ENCODE assay signal across 1 cellular context in the genomic region with DNA sequence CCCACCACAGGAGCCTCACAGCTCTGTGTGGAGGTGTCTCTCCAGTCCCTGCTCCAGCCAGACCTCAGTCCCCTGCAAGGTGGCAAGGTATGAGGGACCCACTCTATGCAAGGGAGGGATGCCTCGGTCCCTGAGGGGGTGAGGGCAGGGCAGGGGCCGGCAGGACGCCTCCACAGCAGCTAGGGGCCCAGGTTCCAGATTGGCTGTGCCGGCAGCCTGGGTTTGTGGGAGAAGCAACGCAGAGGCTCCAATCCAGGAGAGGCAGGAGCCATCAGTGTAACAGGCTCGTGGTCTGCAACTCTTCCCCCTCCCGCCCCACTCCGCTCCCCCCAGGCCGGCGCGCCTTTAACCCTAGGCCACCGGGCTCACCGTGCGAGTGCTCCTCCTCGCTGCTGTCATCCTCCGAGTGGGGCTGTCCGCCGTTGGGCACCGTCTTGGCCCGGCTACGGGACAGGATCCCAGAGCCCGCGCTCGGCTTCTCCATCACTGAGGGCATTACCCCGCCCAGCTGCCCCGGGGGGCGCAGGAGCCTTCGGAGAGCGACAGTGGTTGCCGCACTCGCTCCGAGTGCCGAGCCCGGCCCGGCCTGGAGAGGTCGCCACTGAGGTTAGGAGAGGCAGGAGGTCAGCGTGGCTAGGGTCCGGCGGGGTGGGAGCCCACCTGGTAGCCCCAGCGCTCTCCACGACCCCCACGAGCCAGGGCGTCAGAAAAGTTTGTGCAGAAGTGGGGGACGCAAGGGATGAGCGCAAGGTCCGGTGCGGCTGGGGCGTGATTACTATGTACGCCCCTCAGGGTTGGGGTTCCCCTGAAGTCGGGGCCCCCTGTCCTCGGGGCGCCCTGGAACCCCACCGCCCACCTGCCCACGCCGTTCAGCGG.
A peak's percentile ranks its signal among the peaks of the same experiment; 100 is the strongest.
TF ChIP-seq lines count a peak whose summit lies in the region.

No MANE protein-coding gene starts in this region.

TF ChIP-seq in HEK293, 187 proteins besides CTCF, POLR2A, EP300 and RAD21 (continued from another document):
- TF ChIP-seq, protein P1, sequence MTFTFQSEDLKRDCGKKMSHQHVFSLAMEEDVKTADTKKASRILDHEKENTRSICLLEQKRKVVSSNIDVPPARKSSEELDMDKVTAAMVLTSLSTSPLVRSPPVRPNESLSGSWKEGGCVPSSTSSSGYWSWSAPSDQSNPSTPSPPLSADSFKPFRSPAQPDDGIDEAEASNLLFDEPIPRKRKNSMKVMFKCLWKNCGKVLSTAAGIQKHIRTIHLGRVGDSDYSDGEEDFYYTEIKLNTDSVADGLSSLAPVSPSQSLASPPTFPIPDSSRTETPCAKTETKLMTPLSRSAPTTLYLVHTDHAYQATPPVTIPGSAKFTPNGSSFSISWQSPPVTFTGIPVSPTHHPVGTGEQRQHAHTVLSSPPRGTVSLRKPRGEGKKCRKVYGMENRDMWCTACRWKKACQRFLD (tag by site-specific recombination; IDR thresholded peaks at IDR 0.05) = no peak
- no peak for TF ChIP-seq ZNF274 (IDR thresholded peaks at IDR 0.05; ENCODE audit: low read length)
- TF ChIP-seq ZNF274 (tag by site-specific recombination; IDR thresholded peaks at IDR 0.05; ENCODE audit: borderline replicate concordance) = no peak
- TF ChIP-seq, protein P2, sequence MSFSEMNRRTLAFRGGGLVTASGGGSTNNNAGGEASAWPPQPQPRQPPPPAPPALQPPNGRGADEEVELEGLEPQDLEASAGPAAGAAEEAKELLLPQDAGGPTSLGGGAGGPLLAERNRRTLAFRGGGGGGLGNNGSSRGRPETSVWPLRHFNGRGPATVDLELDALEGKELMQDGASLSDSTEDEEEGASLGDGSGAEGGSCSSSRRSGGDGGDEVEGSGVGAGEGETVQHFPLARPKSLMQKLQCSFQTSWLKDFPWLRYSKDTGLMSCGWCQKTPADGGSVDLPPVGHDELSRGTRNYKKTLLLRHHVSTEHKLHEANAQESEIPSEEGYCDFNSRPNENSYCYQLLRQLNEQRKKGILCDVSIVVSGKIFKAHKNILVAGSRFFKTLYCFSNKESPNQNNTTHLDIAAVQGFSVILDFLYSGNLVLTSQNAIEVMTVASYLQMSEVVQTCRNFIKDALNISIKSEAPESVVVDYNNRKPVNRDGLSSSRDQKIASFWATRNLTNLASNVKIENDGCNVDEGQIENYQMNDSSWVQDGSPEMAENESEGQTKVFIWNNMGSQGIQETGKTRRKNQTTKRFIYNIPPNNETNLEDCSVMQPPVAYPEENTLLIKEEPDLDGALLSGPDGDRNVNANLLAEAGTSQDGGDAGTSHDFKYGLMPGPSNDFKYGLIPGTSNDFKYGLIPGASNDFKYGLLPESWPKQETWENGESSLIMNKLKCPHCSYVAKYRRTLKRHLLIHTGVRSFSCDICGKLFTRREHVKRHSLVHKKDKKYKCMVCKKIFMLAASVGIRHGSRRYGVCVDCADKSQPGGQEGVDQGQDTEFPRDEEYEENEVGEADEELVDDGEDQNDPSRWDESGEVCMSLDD (tag by site-specific recombination; IDR thresholded peaks at IDR 0.05) = peak; percentile 97
- TF ChIP-seq ZFP37 (tag by site-specific recombination; IDR thresholded peaks at IDR 0.05) = no peak
- TF ChIP-seq TRIM28 (IDR thresholded peaks at IDR 0.05; ENCODE audit: borderline replicate concordance, low read length) = no peak
- peak; percentile 56; the same call in 1 of the 2 replicates for TF ChIP-seq ZBTB48 (tag by site-specific recombination; IDR thresholded peaks at IDR 0.05)
- TF ChIP-seq GLIS1 (tag by site-specific recombination; IDR thresholded peaks at IDR 0.05) = peak; percentile 54
- no peak for TF ChIP-seq ZSCAN16 (tag by site-specific recombination; IDR thresholded peaks at IDR 0.05)
- no peak for TF ChIP-seq ZNF677 (tag by site-specific recombination; IDR thresholded peaks at IDR 0.05)
- TF ChIP-seq, protein P3, sequence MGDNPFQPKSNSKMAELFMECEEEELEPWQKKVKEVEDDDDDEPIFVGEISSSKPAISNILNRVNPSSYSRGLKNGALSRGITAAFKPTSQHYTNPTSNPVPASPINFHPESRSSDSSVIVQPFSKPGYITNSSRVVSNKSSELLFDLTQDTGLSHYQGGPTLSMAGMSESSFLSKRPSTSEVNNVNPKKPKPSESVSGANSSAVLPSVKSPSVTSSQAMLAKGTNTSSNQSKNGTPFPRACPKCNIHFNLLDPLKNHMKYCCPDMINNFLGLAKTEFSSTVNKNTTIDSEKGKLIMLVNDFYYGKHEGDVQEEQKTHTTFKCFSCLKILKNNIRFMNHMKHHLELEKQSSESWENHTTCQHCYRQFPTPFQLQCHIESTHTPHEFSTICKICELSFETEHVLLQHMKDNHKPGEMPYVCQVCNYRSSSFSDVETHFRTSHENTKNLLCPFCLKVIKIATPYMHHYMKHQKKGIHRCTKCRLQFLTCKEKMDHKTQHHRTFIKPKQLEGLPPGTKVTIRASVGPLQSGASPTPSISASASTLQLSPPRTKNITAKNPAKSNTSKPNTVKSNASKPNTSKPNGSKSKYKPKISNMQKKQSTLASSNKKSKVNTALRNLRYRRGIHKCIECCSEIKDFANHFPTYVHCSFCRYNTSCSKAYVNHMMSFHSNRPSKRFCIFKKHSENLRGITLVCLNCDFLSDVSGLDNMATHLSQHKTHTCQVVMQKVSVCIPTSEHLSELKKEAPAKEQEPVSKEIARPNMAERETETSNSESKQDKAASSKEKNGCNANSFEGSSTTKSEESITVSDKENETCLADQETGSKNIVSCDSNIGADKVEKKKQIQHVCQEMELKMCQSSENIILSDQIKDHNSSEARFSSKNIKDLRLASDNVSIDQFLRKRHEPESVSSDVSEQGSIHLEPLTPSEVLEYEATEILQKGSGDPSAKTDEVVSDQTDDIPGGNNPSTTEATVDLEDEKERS (tag by site-specific recombination; IDR thresholded peaks at IDR 0.05) = no peak
- TF ChIP-seq, protein P4, sequence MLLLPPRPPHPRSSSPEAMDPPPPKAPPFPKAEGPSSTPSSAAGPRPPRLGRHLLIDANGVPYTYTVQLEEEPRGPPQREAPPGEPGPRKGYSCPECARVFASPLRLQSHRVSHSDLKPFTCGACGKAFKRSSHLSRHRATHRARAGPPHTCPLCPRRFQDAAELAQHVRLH (tag by site-specific recombination; IDR thresholded peaks at IDR 0.05) = no peak
- no peak for TF ChIP-seq KLF16 (tag by site-specific recombination; IDR thresholded peaks at IDR 0.05)
- no peak for TF ChIP-seq ZNF529 (tag by site-specific recombination; IDR thresholded peaks at IDR 0.05; ENCODE audit: insufficient replicate concordance)
- TF ChIP-seq, protein P5, sequence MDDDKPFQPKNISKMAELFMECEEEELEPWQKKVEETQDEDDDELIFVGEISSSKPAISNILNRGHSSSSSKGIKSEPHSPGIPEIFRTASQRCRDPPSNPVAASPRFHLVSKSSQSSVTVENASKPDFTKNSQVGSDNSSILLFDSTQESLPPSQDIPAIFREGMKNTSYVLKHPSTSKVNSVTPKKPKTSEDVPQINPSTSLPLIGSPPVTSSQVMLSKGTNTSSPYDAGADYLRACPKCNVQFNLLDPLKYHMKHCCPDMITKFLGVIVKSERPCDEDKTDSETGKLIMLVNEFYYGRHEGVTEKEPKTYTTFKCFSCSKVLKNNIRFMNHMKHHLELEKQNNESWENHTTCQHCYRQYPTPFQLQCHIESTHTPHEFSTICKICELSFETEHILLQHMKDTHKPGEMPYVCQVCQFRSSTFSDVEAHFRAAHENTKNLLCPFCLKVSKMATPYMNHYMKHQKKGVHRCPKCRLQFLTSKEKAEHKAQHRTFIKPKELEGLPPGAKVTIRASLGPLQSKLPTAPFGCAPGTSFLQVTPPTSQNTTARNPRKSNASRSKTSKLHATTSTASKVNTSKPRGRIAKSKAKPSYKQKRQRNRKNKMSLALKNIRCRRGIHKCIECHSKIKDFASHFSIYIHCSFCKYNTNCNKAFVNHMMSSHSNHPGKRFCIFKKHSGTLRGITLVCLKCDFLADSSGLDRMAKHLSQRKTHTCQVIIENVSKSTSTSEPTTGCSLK (tag by site-specific recombination; IDR thresholded peaks at IDR 0.05) = no peak
- TF ChIP-seq ZNF423 (tag by site-specific recombination; IDR thresholded peaks at IDR 0.05) = no peak
- TF ChIP-seq ZNF140 (tag by site-specific recombination; IDR thresholded peaks at IDR 0.05) = no peak
- TF ChIP-seq ZNF560 (tag by site-specific recombination; IDR thresholded peaks at IDR 0.05; ENCODE audit: borderline replicate concordance) = no peak
